19 cellular contexts compared by ENCODE assay signal in the genomic region with DNA sequence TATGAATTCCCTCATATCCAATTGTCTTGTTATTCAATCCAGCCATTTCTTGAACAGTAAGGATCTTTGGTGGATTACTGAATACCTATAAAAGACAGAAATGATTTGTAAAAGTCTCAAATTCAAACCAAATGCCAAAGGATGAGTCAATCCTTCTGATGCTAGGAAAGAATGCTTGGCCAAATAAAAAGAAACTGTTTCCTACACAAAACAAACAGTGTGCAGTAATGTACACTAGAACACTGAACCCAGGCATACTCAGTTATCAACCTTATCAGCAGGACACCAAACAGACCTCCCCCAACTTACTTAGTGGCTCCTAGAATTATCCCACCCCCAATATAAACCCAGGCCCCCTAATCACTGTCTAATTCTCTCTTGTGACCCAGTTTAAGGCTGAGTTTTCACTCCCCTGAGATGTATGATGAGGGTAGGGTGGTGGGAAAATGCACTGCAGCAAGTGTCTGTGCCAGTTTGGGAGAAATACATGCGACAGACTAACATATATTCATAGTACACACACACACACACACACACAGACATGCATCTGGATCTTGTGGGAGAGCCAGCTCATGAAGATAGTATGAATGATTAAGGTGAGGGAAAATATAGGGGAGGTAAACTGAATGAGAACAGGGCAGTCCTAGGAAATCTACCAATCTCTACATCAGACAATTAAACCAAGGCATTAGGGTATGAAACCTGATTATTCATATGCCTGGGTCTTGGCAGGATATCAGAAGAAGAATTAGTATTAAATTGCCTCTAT. TPM values are rescaled to one million over a fixed set of nuclear protein-coding genes. Genes with fewer than 3 reads are reported as not detected.
A peak's percentile ranks its signal among the peaks of the same experiment; 100 is the strongest.
DNase-seq lines count a peak whose midpoint lies in the region; ATAC-seq and TF ChIP-seq lines count a peak whose summit lies in the region.
"Had no signal": no experiment of that assay in that cellular context is flagged by ENCODE, and none has a peak within 500 bp of the region (broad histone marks: within the 10 kb centered on the region; RNA-seq: fewer than 3 reads in every experiment).

No MANE protein-coding gene starts in this region.

- H3K9me3 ChIP-seq in liver (ENCODE audit: control insufficient read depth in 4 of 4, low read length in 3 of 4) (no peaks in the 10 kb centered on the region), spleen (no peaks in the 10 kb centered on the region), heart right ventricle (no peaks in the 10 kb centered on the region)
- H3K9me3 ChIP-seq: esophagus squamous epithelium, left lung, ovary, thoracic aorta had no signal

- CTCF ChIA-PET in BJ (lab: Yijun Ruan, JAX), result interaction anchor here (1.3 to 2.9 kb wide), 2 partner anchors 57 to 61 kb away, joined by 3 to 10 read pairs; no protein-coding TSS in a partner anchor

- TF ChIP-seq CTCF in BJ (IDR thresholded peaks at IDR 0.05; ENCODE audit: insufficient read depth, low read depth, low read length) (no peak), choroid plexus epithelial cell (conservative IDR thresholded peaks at IDR 0.05; ENCODE audit: low read depth, low read length) (no peak), liver (IDR thresholded peaks at IDR 0.05; ENCODE audit: low read depth, low read length, missing input control) (no peak), spleen (IDR thresholded peaks at IDR 0.05 in 8 of 11, conservative IDR thresholded peaks at IDR 0.05 in 3 of 11) (no peak), heart right ventricle (IDR thresholded peaks at IDR 0.05) (no peak)

- peak; percentile 23 for DNase-seq in BJ (ENCODE audit: low read depth)
- DNase-seq in LHCN-M2 (ENCODE audit: low read depth), result peak; percentile 18
- DNase-seq in choroid plexus epithelial cell (ENCODE audit: low read depth), result peak; percentile 59
- no peak for DNase-seq in spleen
- no peak for DNase-seq in putamen (ENCODE audit: low spot score)
- DNase-seq in heart right ventricle, result no peak
- DNase-seq: activated CD4-positive, alpha-beta T cell treated with anti-CD3 and anti-CD28 coated beads, Interleukin-2, amount 50 U/mL, for 1 hour; activated naive CD4-positive, alpha-beta T cell treated with anti-CD3 and anti-CD28 coated beads, Interleukin-2, amount 50 U/mL, for 16 hours; activated T-cell treated with anti-CD3 and anti-CD28 coated beads for 4 hours; esophagus squamous epithelium; left lung; NCI-H524; ovary; T1000 had no signal

- 66% methylated on average over 1 of the region's 1 CpG for WGBS in liver
- 25 to 100% (median 86%) methylated on average over 1 of the region's 1 CpG for WGBS in spleen, 5 donors
- 88 to 94% methylated on average over 1 of the region's 1 CpG for WGBS in heart right ventricle, 2 donors

- intact Hi-C loops in spleen (cut with DNase I; ENCODE audit: low total_unique reads), result loop anchor here (10.0 kb wide), 1 partner anchor 60 kb away; no protein-coding TSS in a partner anchor
- intact Hi-C loops in heart right ventricle (cut with DNase I), result loop anchor here in 3 of 10 donors (2.0 to 5.0 kb wide), 3 partner anchors 58 to 60 kb away; no protein-coding TSS in a partner anchor

- H3K36me3 ChIP-seq in BJ (ENCODE audit: control insufficient read depth, insufficient read depth, low read length) (no peaks in the 10 kb centered on the region), liver (ENCODE audit: control insufficient read depth in 4 of 4, insufficient read depth in 3 of 4, low read depth in 1 of 4, low read length in 3 of 4) (no peaks in the 10 kb centered on the region), spleen (peaks cover 0 to 5% (median 0%) of the 10 kb centered on the region in 6 donors), heart right ventricle (peaks cover 0 to 58% (median 0%) of the 10 kb centered on the region in 9 donors)
- H3K36me3 ChIP-seq: left lung, ovary, thoracic aorta had no signal

- H3K4me3 ChIP-seq in BJ (ENCODE audit: low read depth, low read length), result no peak overlapping the region
- H3K4me3 ChIP-seq in choroid plexus epithelial cell (ENCODE audit: low read depth, low read length), result no peak overlapping the region
- H3K4me3 ChIP-seq in liver (ENCODE audit: low read depth in 1 of 3, low read length in 3 of 3), result no peak overlapping the region
- H3K4me3 ChIP-seq in spleen, result no peak overlapping the region
- H3K4me3 ChIP-seq in heart right ventricle, result no peak overlapping the region
- H3K4me3 ChIP-seq: cardiac muscle cell, esophagus squamous epithelium, left lung, ovary, thoracic aorta had no signal

- TF ChIP-seq RAD21 in liver (IDR thresholded peaks at IDR 0.05), result peak in 1 of 2 donors; percentile 5

- POLR2A ChIA-PET in BJ (lab: Charles Lee), result no interaction called here

- H3K27me3 ChIP-seq in BJ (ENCODE audit: control insufficient read depth, insufficient read depth, low read length), result no peaks in the 10 kb centered on the region
- H3K27me3 ChIP-seq in liver (ENCODE audit: control insufficient read depth in 4 of 4, insufficient read depth in 4 of 4, low read length in 3 of 4), result no peaks in the 10 kb centered on the region
- H3K27me3 ChIP-seq in spleen (replicated peaks in 1 of 7), result no peaks in the 10 kb centered on the region
- peaks cover 0 to 42% (median 0%) of the 10 kb centered on the region in 7 donors for H3K27me3 ChIP-seq in heart right ventricle
- H3K27me3 ChIP-seq: cardiac muscle cell, esophagus squamous epithelium, left lung, ovary had no signal

- no peak for TF ChIP-seq POLR2A in spleen (IDR thresholded peaks at IDR 0.05)

- H3K27ac ChIP-seq in liver (ENCODE audit: low read depth in 1 of 2, low read length in 2 of 2), result peak overlapping the region in 1 of 2 donors; percentile 18
- no peak overlapping the region for H3K27ac ChIP-seq in spleen
- H3K27ac ChIP-seq in heart right ventricle, result no peak overlapping the region
- H3K27ac ChIP-seq: cardiac muscle cell, esophagus squamous epithelium, left lung, ovary, thoracic aorta had no signal

- H3K4me1 ChIP-seq in liver (ENCODE audit: control insufficient read depth in 4 of 4, insufficient read depth in 4 of 4, low read length in 3 of 4) (peaks cover 4 to 15% (median 9%) of the 10 kb centered on the region in 4 donors), spleen (no peaks in the 10 kb centered on the region), heart right ventricle (no peaks in the 10 kb centered on the region)
- H3K4me1 ChIP-seq: esophagus squamous epithelium, left lung had no signal

- ATAC-seq in heart right ventricle (no peak), HG03045 (IDR thresholded peaks at IDR 0.05; ENCODE audit: unreplicated experiment) (no peak)
- ATAC-seq: left lung; stimulated activated effector memory CD8-positive, alpha-beta T cell treated with anti-CD3 and anti-CD28 coated beads, Interleukin-12 subunit alpha, Interleukin-12 subunit beta, amount 100 ng/mL, for 72 hours had no signal

- no peak overlapping the region for H3K9ac ChIP-seq in liver (ENCODE audit: low read depth in 1 of 2, low read length in 2 of 2)

TF ChIP-seq in liver, 16 proteins besides CTCF, POLR2A, EP300 and RAD21 (continues in another document):
- no peak for TF ChIP-seq GABPA (IDR thresholded peaks at IDR 0.05 in 1 of 2, conservative IDR thresholded peaks at IDR 0.05 in 1 of 2)
- peak; percentile 24 to 51 for TF ChIP-seq HNF4A (conservative IDR thresholded peaks at IDR 0.05)
- TF ChIP-seq FOXA2 (IDR thresholded peaks at IDR 0.05), result peak; percentile 34
- TF ChIP-seq REST (IDR thresholded peaks at IDR 0.05), result no peak

RNA-seq across cellular contexts. Expression of gene CLDN2, which starts 35.0 kb away (rescaled TPM):
- not detected in 2 replicates for polyA plus RNA-seq in BJ (2011; rRNA removed)
- not detected in 2 replicates for polyA minus RNA-seq in BJ (2011; rRNA and poly(A)+ RNA removed)
- 0.06 TPM in 1 of 2 replicates, not detected in the other for total RNA-seq in LHCN-M2 (2014; rRNA removed)
- not detected for polyA plus RNA-seq in LHCN-M2 (2012)
- 10 to 100 TPM in 1 of 2 donors, under 1 TPM in 1; 0.37 to 19.7 TPM for total RNA-seq in liver
- 10 to 100 TPM; 21.7 to 25.5 TPM for polyA plus RNA-seq in liver
- not detected for total RNA-seq in spleen
- polyA plus RNA-seq in spleen, result not detected
- not detected for total RNA-seq in heart right ventricle
- under 1 TPM in 1 of 2 donors, not detected in 1; 0.03 TPM for polyA plus RNA-seq in heart right ventricle
- total RNA-seq: esophagus squamous epithelium, thoracic aorta had no signal

RNA-seq across cellular contexts. Expression of gene MORC4, which starts 44.8 kb away (rescaled TPM):
- 12.3 and 24.2 TPM in 2 replicates for polyA plus RNA-seq in BJ (2011; rRNA removed)
- 13.9 and 15.8 TPM in 2 replicates for polyA minus RNA-seq in BJ (2011; rRNA and poly(A)+ RNA removed)
- total RNA-seq in LHCN-M2 (2014; rRNA removed), result 25.5 and 31.6 TPM in 2 replicates
- 14.0 TPM for polyA plus RNA-seq in LHCN-M2 (2012)
- total RNA-seq in liver, result 10 to 100 TPM in 1 of 2 donors, 1 to 10 TPM in 1; 5.8 to 11.0 TPM
- 10 to 100 TPM in 1 of 2 donors, 1 to 10 TPM in 1; 6.7 to 10.1 TPM for polyA plus RNA-seq in liver
- 1 to 10 TPM; 4.1 to 7.0 (median 5.2) TPM for total RNA-seq in spleen
- polyA plus RNA-seq in spleen, result 1 to 10 TPM; 1.4 to 2.1 (median 1.7) TPM
- 1 to 10 TPM; 2.2 to 3.2 (median 2.7) TPM for total RNA-seq in heart right ventricle
- polyA plus RNA-seq in heart right ventricle, result 1 to 10 TPM; 2.3 to 3.5 TPM

RNA-seq across cellular contexts. Expression of gene RIPPLY1, which starts 52.0 kb away (rescaled TPM):
- polyA plus RNA-seq in BJ (2011; rRNA removed), result 0.06 TPM in 1 of 2 replicates, not detected in the other
- not detected in 2 replicates for polyA minus RNA-seq in BJ (2011; rRNA and poly(A)+ RNA removed)
- total RNA-seq in LHCN-M2 (2014; rRNA removed), result not detected in 2 replicates
- polyA plus RNA-seq in LHCN-M2 (2012), result not detected
- total RNA-seq in liver, result 1 to 10 TPM in 1 of 2 donors, not detected in 1; 1.2 TPM
- polyA plus RNA-seq in liver, result 1 to 10 TPM; 3.0 TPM
- total RNA-seq in spleen, result not detected
- polyA plus RNA-seq in spleen, result not detected
- not detected for total RNA-seq in heart right ventricle
- polyA plus RNA-seq in heart right ventricle, result under 1 TPM in 1 of 2 donors, not detected in 1; 0.07 TPM
- total RNA-seq: cardiac muscle cell, esophagus squamous epithelium, left lung, thoracic aorta had no signal
- polyA plus RNA-seq: ovary had no signal

Comparison
In these comparisons a context has a peak if more than half of its experiments do, and no peak if none do; other contexts are left out.
1. DNase-seq: peak in BJ (single experiment), LHCN-M2 (single experiment) and choroid plexus epithelial cell (single experiment); none in spleen (single experiment), putamen (single experiment) and heart right ventricle (0 of 2).